8 cellular contexts compared by ENCODE assay signal in the genomic region with DNA sequence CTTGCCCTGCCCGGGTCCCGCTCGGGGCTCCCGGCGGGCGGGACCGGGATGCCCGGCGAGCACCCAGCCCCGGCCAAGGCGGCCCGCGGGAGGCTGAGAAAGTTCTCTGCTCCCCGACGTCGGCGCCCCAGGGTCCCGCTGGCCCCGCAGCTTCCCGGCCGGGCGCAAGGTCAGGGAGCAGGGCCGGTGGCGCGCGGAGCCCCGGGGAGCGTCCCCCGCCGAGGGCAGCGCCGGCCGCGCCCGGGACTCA.
DNase-seq lines count a peak whose midpoint lies in the region; ATAC-seq and TF ChIP-seq lines count a peak whose summit lies in the region.

No MANE protein-coding gene starts in this region.

- no peak for TF ChIP-seq POLR2A in GM18505 (IDR thresholded peaks at IDR 0.05; ENCODE audit: borderline replicate concordance, extremely low read depth, insufficient read depth, insufficient read length)

- H3K4me3 ChIP-seq in duodenal mucosa (ENCODE audit: low read depth in 1 of 2, low read length in 2 of 2) = peak overlapping the region; percentile 62 to 63
- H3K4me3 ChIP-seq in neutrophil (ENCODE audit: low read depth in 1 of 2, low read length in 1 of 2) = peak overlapping the region; percentile 7 to 43

- no peaks in the 10 kb centered on the region for H3K36me3 ChIP-seq in duodenal mucosa (ENCODE audit: control insufficient read depth in 1 of 2, insufficient read depth in 2 of 2, low read length in 2 of 2)
- H3K36me3 ChIP-seq in neutrophil = no peaks in the 10 kb centered on the region

- H3K9me3 ChIP-seq in duodenal mucosa (ENCODE audit: control insufficient read depth in 1 of 2, low read length in 2 of 2) (no peaks in the 10 kb centered on the region), neutrophil (no peaks in the 10 kb centered on the region)

- ATAC-seq in GM19328 (IDR thresholded peaks at IDR 0.05; ENCODE audit: unreplicated experiment) (peak; percentile 30), HG03378 (IDR thresholded peaks at IDR 0.05; ENCODE audit: unreplicated experiment) (peak; percentile 24), GM18505 (IDR thresholded peaks at IDR 0.05; ENCODE audit: unreplicated experiment) (no peak)

- no peak for TF ChIP-seq CTCF in neutrophil (IDR thresholded peaks at IDR 0.05)

- H3K4me1 ChIP-seq in duodenal mucosa (ENCODE audit: control insufficient read depth in 1 of 2, insufficient read depth in 2 of 2, low read length in 2 of 2) (peaks cover 6 to 11% of the 10 kb centered on the region in 2 donors), neutrophil (ENCODE audit: control insufficient read depth in 1 of 2, insufficient read depth in 1 of 2, low read depth in 1 of 2, low read length in 1 of 2) (peaks cover 8 to 18% of the 10 kb centered on the region in 2 experiments)

- H3K27ac ChIP-seq in duodenal mucosa (ENCODE audit: low read depth, low read length) (no peak overlapping the region), neutrophil (no peak overlapping the region)

- peak overlapping the region in 1 of 2 donors; percentile 16 for H3K9ac ChIP-seq in duodenal mucosa (ENCODE audit: low read depth in 1 of 2, low read length in 2 of 2)

- no peak for DNase-seq in KBM-7
- no peak for DNase-seq in NCI-H748 treated with DMSO at 0.1 percent for 48 hours (lab: John Stamatoyannopoulos, UW)
- no peak for DNase-seq in SIG-M5 treated with dmso at 0.1 percent for 504 hours (lab: John Stamatoyannopoulos, UW; ENCODE audit: unreplicated experiment)

- in situ Hi-C loops in KBM-7 (cut with MboI; ENCODE audit: low pct_unique_long_range_greater_than_20kb, low sequenced_read_pairs) = no loop called here

- H3K27me3 ChIP-seq in duodenal mucosa (ENCODE audit: control insufficient read depth in 1 of 2, insufficient read depth in 2 of 2, low read length in 2 of 2) = peaks cover 37 to 38% of the 10 kb centered on the region in 2 donors
- H3K27me3 ChIP-seq in neutrophil = peaks cover 87% of the 10 kb centered on the region
